ENCODE assay signal across 27 cellular contexts in the genomic region with DNA sequence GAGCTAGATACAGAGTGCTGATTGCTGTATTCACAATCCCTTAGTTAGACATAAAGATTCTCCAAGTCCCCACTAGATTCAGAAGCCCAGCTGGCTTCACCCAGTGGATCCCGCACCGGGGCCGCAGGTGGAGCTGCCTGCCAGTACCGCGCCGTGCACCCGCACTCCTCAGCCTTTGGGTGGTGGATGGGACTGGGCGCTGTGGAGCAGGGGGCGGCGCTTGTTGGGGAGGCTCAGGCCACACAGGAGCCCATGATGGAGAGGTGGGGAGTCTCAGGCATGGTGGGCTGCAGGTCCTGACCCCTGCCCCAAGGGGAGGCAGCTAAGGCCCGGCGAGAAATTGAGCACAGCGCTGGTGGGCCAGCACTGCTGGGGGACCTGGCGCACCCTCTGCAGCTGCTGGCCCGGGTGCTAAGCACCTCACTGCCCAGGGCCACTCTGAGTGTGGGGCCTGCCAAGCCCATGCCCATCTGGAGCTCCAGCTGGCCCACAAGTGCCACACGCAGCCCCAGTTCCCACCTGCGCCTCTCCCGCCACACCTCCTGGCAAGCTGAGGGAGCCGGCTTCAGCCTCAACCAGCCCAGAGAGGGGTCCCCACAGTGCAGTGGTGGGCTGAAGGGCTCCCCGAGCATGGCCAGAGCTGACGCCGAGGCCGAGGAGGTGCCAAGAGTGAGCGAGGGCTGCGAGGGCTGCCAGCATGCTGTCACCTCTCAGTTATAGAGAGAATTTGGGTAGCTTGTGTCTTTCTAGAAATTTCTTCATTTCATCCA.
"Had no signal": no experiment of that assay in that cellular context is flagged by ENCODE, and none has a peak within 500 bp of the region (broad histone marks: within the 10 kb centered on the region; RNA-seq: fewer than 3 reads in every experiment).

No MANE protein-coding gene starts in this region.

- H3K27me3 Mint-ChIP-seq: naive B cell; progenitor cell of endocrine pancreas; stimulated activated naive B cell treated with anti-CD40 and anti-IgM and Interleukin-4, amounts not matched to agents 10 μg/mL and 1 μg/mL and 100 μg/mL, for 72 hours; type B pancreatic cell had no signal

- H3K9me3 ChIP-seq: ovary, thyroid gland, uterus had no signal

- H3K36me3 ChIP-seq: neural progenitor cell, ovary, right lobe of liver, sigmoid colon, stomach, thoracic aorta, thyroid gland, upper lobe of right lung, uterus had no signal

- DNase-seq: naive B cell; naive thymus-derived CD8-positive, alpha-beta T cell; occipital lobe; psoas muscle; right cardiac atrium; right lobe of liver; sigmoid colon; small intestine; stimulated activated CD4-positive, alpha-beta T cell treated with anti-CD3 and anti-CD28 coated beads, Interleukin-15, amount 100 ng/mL, for 24 hours; stimulated activated CD4-positive, alpha-beta T cell treated with anti-CD3 and anti-CD28 coated beads, Interleukin-2, amount 100 ng/mL, for 24 hours; stimulated activated CD4-positive, alpha-beta T cell treated with anti-CD3 and anti-CD28 coated beads, Interleukin-2, amount 100 ng/mL, for 48 hours; stimulated activated CD4-positive, alpha-beta T cell treated with anti-CD3 and anti-CD28 coated beads, Interleukin-4, amount 100 ng/mL, for 24 hours; stimulated activated naive B cell treated with anti-CD40 and anti-IgM and Interleukin-4, amounts not matched to agents 10 μg/mL and 1 μg/mL and 100 μg/mL, for 72 hours; stimulated activated naive CD4-positive, alpha-beta T cell treated with Interleukin-2 at 50 U/mL for 16 hours; stomach; thyroid gland; upper lobe of right lung; uterus had no signal

- H3K4me1 Mint-ChIP-seq: naive B cell; naive thymus-derived CD8-positive, alpha-beta T cell; nephron; neural progenitor cell; stimulated activated effector memory CD8-positive, alpha-beta T cell treated with anti-CD3 and anti-CD28 coated beads, Interleukin-12 subunit alpha, Interleukin-12 subunit beta, amount 100 ng/mL, for 72 hours; stimulated activated naive B cell treated with anti-CD40 and anti-IgM and Interleukin-4, amounts not matched to agents 10 μg/mL and 1 μg/mL and 100 μg/mL, for 72 hours had no signal

- H3K4me3 Mint-ChIP-seq: naive B cell; naive thymus-derived CD8-positive, alpha-beta T cell; nephron; neural progenitor cell; stimulated activated effector memory CD8-positive, alpha-beta T cell treated with anti-CD3 and anti-CD28 coated beads, Interleukin-12 subunit alpha, Interleukin-12 subunit beta, amount 100 ng/mL, for 72 hours; stimulated activated naive B cell treated with anti-CD40 and anti-IgM and Interleukin-4, amounts not matched to agents 10 μg/mL and 1 μg/mL and 100 μg/mL, for 72 hours; type B pancreatic cell had no signal

- H3K4me3 ChIP-seq: neural progenitor cell, ovary, psoas muscle, right lobe of liver, sigmoid colon, stomach, thoracic aorta, thyroid gland, tibial nerve, upper lobe of right lung, uterus had no signal

- H3K9ac ChIP-seq: neural progenitor cell, parathyroid adenoma had no signal

- H3K27ac Mint-ChIP-seq: naive thymus-derived CD8-positive, alpha-beta T cell; nephron; neural progenitor cell; progenitor cell of endocrine pancreas; stimulated activated effector memory CD8-positive, alpha-beta T cell treated with anti-CD3 and anti-CD28 coated beads, Interleukin-12 subunit alpha, Interleukin-12 subunit beta, amount 100 ng/mL, for 72 hours; stimulated activated naive B cell treated with anti-CD40 and anti-IgM and Interleukin-4, amounts not matched to agents 10 μg/mL and 1 μg/mL and 100 μg/mL, for 72 hours; type B pancreatic cell had no signal

- FAIRE-seq: small intestine had no signal

- H3K4me1 ChIP-seq: neural progenitor cell, parathyroid adenoma, psoas muscle, right lobe of liver, sigmoid colon, stomach, tibial nerve, upper lobe of right lung, uterus had no signal

- ATAC-seq: naive thymus-derived CD8-positive, alpha-beta T cell; psoas muscle; right cardiac atrium; right lobe of liver; stimulated activated effector memory CD8-positive, alpha-beta T cell treated with anti-CD3 and anti-CD28 coated beads, Interleukin-12 subunit alpha, Interleukin-12 subunit beta, amount 100 ng/mL, for 72 hours; stimulated activated naive B cell treated with anti-CD40 and anti-IgM and Interleukin-4, amounts not matched to agents 10 μg/mL and 1 μg/mL and 100 μg/mL, for 72 hours; upper lobe of right lung had no signal

- H3K27ac ChIP-seq: neural progenitor cell, ovary, parathyroid adenoma, psoas muscle, right lobe of liver, sigmoid colon, stomach, thoracic aorta, thyroid gland, tibial nerve, upper lobe of right lung, uterus had no signal
